ENCODE assay signal across 1 cellular context in the genomic region with DNA sequence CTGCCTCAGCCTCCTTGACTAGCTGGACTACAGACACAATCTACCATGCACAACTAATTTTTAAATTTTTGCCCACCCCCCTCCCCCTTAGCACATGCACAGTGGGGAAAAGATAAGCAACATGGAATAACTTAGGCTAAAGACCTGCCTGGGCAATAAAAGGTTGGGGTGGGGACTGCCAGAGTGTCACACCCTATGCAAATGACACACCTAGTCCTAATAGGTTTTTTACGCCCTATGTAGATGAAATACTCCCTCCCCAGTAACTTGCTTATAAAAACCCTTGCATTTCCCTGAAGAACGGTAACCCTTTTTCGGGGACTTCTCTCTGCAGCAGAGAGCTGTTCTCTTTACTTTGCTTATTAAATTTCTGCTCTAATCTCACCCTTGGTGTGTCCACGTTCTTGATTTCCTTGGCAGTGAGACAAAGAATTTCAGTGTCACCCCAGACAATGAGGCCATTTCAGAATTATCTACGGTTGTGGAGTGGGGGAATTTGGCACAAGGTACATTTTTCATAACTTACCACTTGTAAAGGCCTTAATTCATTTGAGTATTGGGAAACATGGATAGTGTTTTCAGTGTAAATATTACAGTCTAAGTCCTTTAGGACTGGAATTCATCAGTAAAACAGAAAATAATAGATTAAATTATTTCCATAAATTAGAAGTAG.
A peak's percentile ranks its signal among the peaks of the same experiment; 100 is the strongest.
TF ChIP-seq lines count a peak whose summit lies in the region.

No MANE protein-coding gene starts in this region.

TF ChIP-seq in HEK293, 187 proteins besides CTCF, POLR2A, EP300 and RAD21 (continued from another document):
- TF ChIP-seq REST (tag by site-specific recombination; IDR thresholded peaks at IDR 0.05) (no peak), GLIS1 (tag by site-specific recombination; IDR thresholded peaks at IDR 0.05) (0 out of 2 replicates have a peak, but pooled peaks have one; percentile 17), ZNF664 (tag by site-specific recombination; IDR thresholded peaks at IDR 0.05) (no peak), BCL11A (tag by site-specific recombination; IDR thresholded peaks at IDR 0.05; ENCODE audit: low read depth) (no peak), MZF1 (tag by site-specific recombination; IDR thresholded peaks at IDR 0.05; ENCODE audit: borderline replicate concordance) (peak; percentile 42; the same call in 1 of the 2 replicates), KLF1 (tag by site-specific recombination; IDR thresholded peaks at IDR 0.05) (peak; percentile 97), RBAK (tag by site-specific recombination; IDR thresholded peaks at IDR 0.05) (no peak), FEZF1 (tag by site-specific recombination; IDR thresholded peaks at IDR 0.05) (peak; percentile 73), ZBTB48 (tag by site-specific recombination; IDR thresholded peaks at IDR 0.05) (no peak), SCRT2 (tag by site-specific recombination; IDR thresholded peaks at IDR 0.05) (no peak), ZNF132 (tag by site-specific recombination; IDR thresholded peaks at IDR 0.05; ENCODE audit: borderline replicate concordance) (no peak), ZNF223 (tag by site-specific recombination; IDR thresholded peaks at IDR 0.05) (no peak), HOXD13 (CRISPR knock-in tag; IDR thresholded peaks at IDR 0.05; ENCODE audit: borderline replicate concordance) (no peak), ZNF404 (tag by site-specific recombination; IDR thresholded peaks at IDR 0.05) (no peak)
- TF ChIP-seq, protein P1, sequence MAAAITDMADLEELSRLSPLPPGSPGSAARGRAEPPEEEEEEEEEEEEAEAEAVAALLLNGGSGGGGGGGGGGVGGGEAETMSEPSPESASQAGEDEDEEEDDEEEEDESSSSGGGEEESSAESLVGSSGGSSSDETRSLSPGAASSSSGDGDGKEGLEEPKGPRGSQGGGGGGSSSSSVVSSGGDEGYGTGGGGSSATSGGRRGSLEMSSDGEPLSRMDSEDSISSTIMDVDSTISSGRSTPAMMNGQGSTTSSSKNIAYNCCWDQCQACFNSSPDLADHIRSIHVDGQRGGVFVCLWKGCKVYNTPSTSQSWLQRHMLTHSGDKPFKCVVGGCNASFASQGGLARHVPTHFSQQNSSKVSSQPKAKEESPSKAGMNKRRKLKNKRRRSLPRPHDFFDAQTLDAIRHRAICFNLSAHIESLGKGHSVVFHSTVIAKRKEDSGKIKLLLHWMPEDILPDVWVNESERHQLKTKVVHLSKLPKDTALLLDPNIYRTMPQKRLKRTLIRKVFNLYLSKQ (tag by site-specific recombination; IDR thresholded peaks at IDR 0.05; ENCODE audit: borderline replicate concordance) = no peak
- TF ChIP-seq, protein P2, sequence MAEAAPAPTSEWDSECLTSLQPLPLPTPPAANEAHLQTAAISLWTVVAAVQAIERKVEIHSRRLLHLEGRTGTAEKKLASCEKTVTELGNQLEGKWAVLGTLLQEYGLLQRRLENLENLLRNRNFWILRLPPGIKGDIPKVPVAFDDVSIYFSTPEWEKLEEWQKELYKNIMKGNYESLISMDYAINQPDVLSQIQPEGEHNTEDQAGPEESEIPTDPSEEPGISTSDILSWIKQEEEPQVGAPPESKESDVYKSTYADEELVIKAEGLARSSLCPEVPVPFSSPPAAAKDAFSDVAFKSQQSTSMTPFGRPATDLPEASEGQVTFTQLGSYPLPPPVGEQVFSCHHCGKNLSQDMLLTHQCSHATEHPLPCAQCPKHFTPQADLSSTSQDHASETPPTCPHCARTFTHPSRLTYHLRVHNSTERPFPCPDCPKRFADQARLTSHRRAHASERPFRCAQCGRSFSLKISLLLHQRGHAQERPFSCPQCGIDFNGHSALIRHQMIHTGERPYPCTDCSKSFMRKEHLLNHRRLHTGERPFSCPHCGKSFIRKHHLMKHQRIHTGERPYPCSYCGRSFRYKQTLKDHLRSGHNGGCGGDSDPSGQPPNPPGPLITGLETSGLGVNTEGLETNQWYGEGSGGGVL (tag by site-specific recombination; IDR thresholded peaks at IDR 0.05) = peak; percentile 40; the same call in 1 of the 2 replicates
- TF ChIP-seq, protein P3, sequence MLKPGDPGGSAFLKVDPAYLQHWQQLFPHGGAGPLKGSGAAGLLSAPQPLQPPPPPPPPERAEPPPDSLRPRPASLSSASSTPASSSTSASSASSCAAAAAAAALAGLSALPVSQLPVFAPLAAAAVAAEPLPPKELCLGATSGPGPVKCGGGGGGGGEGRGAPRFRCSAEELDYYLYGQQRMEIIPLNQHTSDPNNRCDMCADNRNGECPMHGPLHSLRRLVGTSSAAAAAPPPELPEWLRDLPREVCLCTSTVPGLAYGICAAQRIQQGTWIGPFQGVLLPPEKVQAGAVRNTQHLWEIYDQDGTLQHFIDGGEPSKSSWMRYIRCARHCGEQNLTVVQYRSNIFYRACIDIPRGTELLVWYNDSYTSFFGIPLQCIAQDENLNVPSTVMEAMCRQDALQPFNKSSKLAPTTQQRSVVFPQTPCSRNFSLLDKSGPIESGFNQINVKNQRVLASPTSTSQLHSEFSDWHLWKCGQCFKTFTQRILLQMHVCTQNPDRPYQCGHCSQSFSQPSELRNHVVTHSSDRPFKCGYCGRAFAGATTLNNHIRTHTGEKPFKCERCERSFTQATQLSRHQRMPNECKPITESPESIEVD (tag by site-specific recombination; IDR thresholded peaks at IDR 0.05) = peak; percentile 75
